27 cellular contexts compared by ENCODE assay signal in genomic region chr10:132468651-132469050, GRCh38.
DNase-seq lines count a peak whose midpoint lies in the region; ATAC-seq and TF ChIP-seq lines count a peak whose summit lies in the region.
"Had no signal": no experiment of that assay in that cellular context is flagged by ENCODE, and none has a peak within 500 bp of the region (broad histone marks: within the 10 kb centered on the region; RNA-seq: fewer than 3 reads in every experiment).

No MANE protein-coding gene starts in this region.

- no peaks in the 10 kb centered on the region for H3K36me3 Mint-ChIP-seq in natural killer cell treated with Interleukin-12 subunit alpha and Interleukin-12 subunit beta and Interleukin-15 and Interleukin-18, amount 100 ng/mL, for 72 hours
- no peaks in the 10 kb centered on the region for H3K36me3 Mint-ChIP-seq in natural killer cell
- H3K36me3 Mint-ChIP-seq: CD8-positive, alpha-beta T cell; stimulated activated memory B cell treated with anti-CD40 and anti-IgM and Interleukin-4, amounts not matched to agents 10 μg/mL and 1 μg/mL and 100 μg/mL, for 72 hours had no signal

- H3K36me3 ChIP-seq in ovary (no peaks in the 10 kb centered on the region), vagina (no peaks in the 10 kb centered on the region)
- H3K36me3 ChIP-seq: ascending aorta, cardiac muscle cell, SJCRH30 had no signal

- no peak overlapping the region for H3K27ac Mint-ChIP-seq in natural killer cell treated with Interleukin-12 subunit alpha and Interleukin-12 subunit beta and Interleukin-15 and Interleukin-18, amount 100 ng/mL, for 72 hours
- no peak overlapping the region for H3K27ac Mint-ChIP-seq in natural killer cell
- H3K27ac Mint-ChIP-seq: activated naive CD8-positive, alpha-beta T cell; activated T-helper 2 cell treated with anti-CD3 and anti-CD28 coated beads, Interferon-gamma antibody, Interleukin-2, Interleukin-4, amounts not matched to agents 10 μg/mL and 5 μg/mL and 100 μg/mL, durations not matched to agents 14 hours and 24 hours and 36 hours; CD8-positive, alpha-beta T cell; stimulated activated memory B cell treated with anti-CD40 and anti-IgM and Interleukin-4, amounts not matched to agents 10 μg/mL and 1 μg/mL and 100 μg/mL, for 72 hours had no signal

- H3K9me3 Mint-ChIP-seq in natural killer cell treated with Interleukin-12 subunit alpha and Interleukin-12 subunit beta and Interleukin-15 and Interleukin-18, amount 100 ng/mL, for 72 hours, result no peaks in the 10 kb centered on the region
- no peaks in the 10 kb centered on the region for H3K9me3 Mint-ChIP-seq in natural killer cell
- H3K9me3 Mint-ChIP-seq: activated T-helper 2 cell treated with anti-CD3 and anti-CD28 coated beads, Interferon-gamma antibody, Interleukin-2, Interleukin-4, amounts not matched to agents 10 μg/mL and 5 μg/mL and 100 μg/mL, durations not matched to agents 14 hours and 24 hours and 36 hours; CD8-positive, alpha-beta T cell had no signal

- no peaks in the 10 kb centered on the region for H3K27me3 ChIP-seq in ovary
- no peaks in the 10 kb centered on the region for H3K27me3 ChIP-seq in vagina
- H3K27me3 ChIP-seq: ascending aorta, cardiac muscle cell, foreskin keratinocyte, SJCRH30 had no signal

- H3K9me3 ChIP-seq in ovary, result no peaks in the 10 kb centered on the region
- no peaks in the 10 kb centered on the region for H3K9me3 ChIP-seq in vagina
- H3K9me3 ChIP-seq: SJCRH30 had no signal

- peak overlapping the region; percentile 46 to 55 for H3K27ac ChIP-seq in ovary
- peak overlapping the region; percentile 76 for H3K27ac ChIP-seq in vagina
- H3K27ac ChIP-seq: cardiac muscle cell, foreskin keratinocyte, SJCRH30, VCaP had no signal

- H3K4me3 ChIP-seq in ovary, result no peak overlapping the region
- H3K4me3 ChIP-seq in vagina, result no peak overlapping the region
- H3K4me3 ChIP-seq: A549, ascending aorta, cardiac muscle cell, SJCRH30 had no signal

- H3K4me3 Mint-ChIP-seq in natural killer cell treated with Interleukin-12 subunit alpha and Interleukin-12 subunit beta and Interleukin-15 and Interleukin-18, amount 100 ng/mL, for 72 hours, result no peak overlapping the region
- no peak overlapping the region for H3K4me3 Mint-ChIP-seq in natural killer cell
- H3K4me3 Mint-ChIP-seq: activated naive CD8-positive, alpha-beta T cell; CD8-positive, alpha-beta T cell; stimulated activated memory B cell treated with anti-CD40 and anti-IgM and Interleukin-4, amounts not matched to agents 10 μg/mL and 1 μg/mL and 100 μg/mL, for 72 hours had no signal

- intact Hi-C loops in natural killer cell (cut with micrococcal nuclease), result no loop called here
- intact Hi-C loops in left ventricle myocardium superior (cut with micrococcal nuclease), result loop anchor here (10.0 kb wide), 1 partner anchor 46 kb away; no protein-coding TSS in a partner anchor
- intact Hi-C loops in ovary (cut with DNase I), result loop anchor here in 1 of 4 donors (5.0 kb wide), 1 partner anchor 49 kb away; no protein-coding TSS in a partner anchor
- intact Hi-C loops in vagina (cut with DNase I), result loop anchor here (10.0 kb wide), 1 partner anchor 46 kb away; no protein-coding TSS in a partner anchor

- H3K4me1 Mint-ChIP-seq in natural killer cell treated with Interleukin-12 subunit alpha and Interleukin-12 subunit beta and Interleukin-15 and Interleukin-18, amount 100 ng/mL, for 72 hours (ENCODE audit: low read depth in 2 of 2), result no peaks in the 10 kb centered on the region
- no peaks in the 10 kb centered on the region for H3K4me1 Mint-ChIP-seq in natural killer cell

- H3K4me1 ChIP-seq in ovary (ENCODE audit: insufficient read depth) (peaks cover 29% of the 10 kb centered on the region), vagina (peaks cover 53% of the 10 kb centered on the region)
- H3K4me1 ChIP-seq: A549, foreskin keratinocyte, SJCRH30 had no signal

- no peak for TF ChIP-seq POLR2A in ovary (IDR thresholded peaks at IDR 0.05)
- TF ChIP-seq POLR2A in vagina (IDR thresholded peaks at IDR 0.05), result no peak

- peaks cover 6 to 15% of the 10 kb centered on the region in 2 donors for H3K27me3 Mint-ChIP-seq in natural killer cell treated with Interleukin-12 subunit alpha and Interleukin-12 subunit beta and Interleukin-15 and Interleukin-18, amount 100 ng/mL, for 72 hours
- peaks cover 6 to 8% of the 10 kb centered on the region in 2 donors for H3K27me3 Mint-ChIP-seq in natural killer cell (ENCODE audit: low read depth in 2 of 2)

- no peak for ATAC-seq in natural killer cell treated with Interleukin-12 subunit alpha and Interleukin-12 subunit beta and Interleukin-15 and Interleukin-18, amount 100 ng/mL, for 72 hours
- ATAC-seq in natural killer cell (no peak), left ventricle myocardium superior (no peak), GM21786 (IDR thresholded peaks at IDR 0.05; ENCODE audit: unreplicated experiment) (no peak)
- ATAC-seq: A549; CD8-positive, alpha-beta T cell; stimulated activated memory B cell treated with anti-CD40 and anti-IgM and Interleukin-4, amounts not matched to agents 10 μg/mL and 1 μg/mL and 100 μg/mL, for 72 hours had no signal

- TF ChIP-seq CTCF in natural killer cell (IDR thresholded peaks at IDR 0.05) (no peak), ovary (IDR thresholded peaks at IDR 0.05) (no peak), vagina (IDR thresholded peaks at IDR 0.05) (no peak)

- 61 to 73% (median 63%) methylated on average over 10 of the region's 10 CpGs for WGBS in ovary, 3 donors

- TF ChIP-seq EP300 in ovary (IDR thresholded peaks at IDR 0.05), result no peak

- peak; percentile 42 for DNase-seq in natural killer cell treated with Interleukin-12 subunit alpha and Interleukin-12 subunit beta and Interleukin-15 and Interleukin-18, amount 100 ng/mL, for 72 hours (ENCODE audit: low spot score)
- no peak for DNase-seq in natural killer cell
- DNase-seq in left ventricle myocardium superior, result peak; percentile 24
- peak in 1 of 5 donors; percentile 57 for DNase-seq in ovary
- no peak for DNase-seq in vagina (ENCODE audit: extremely low spot score in 2 of 2)
- no peak for DNase-seq in NCI-H748 (lab: John Stamatoyannopoulos, UW; ENCODE audit: unreplicated experiment)
- DNase-seq in globus pallidus (ENCODE audit: low spot score), result no peak
- DNase-seq: activated CD4-positive, alpha-beta T cell treated with anti-CD3 and anti-CD28 coated beads for 4 hours; activated T-cell treated with anti-CD3 and anti-CD28 coated beads for 4 hours; AML-193; CD8-positive, alpha-beta T cell; foreskin keratinocyte; hippocampal formation; IMR-90; NCI-H1048; NCI-H1694; NCI-H774; SJCRH30; T1000 had no signal

Comparison
In these comparisons a context has a peak if more than half of its experiments do, and no peak if none do; other contexts are left out.
1. DNase-seq: peak in natural killer cell treated with Interleukin-12 subunit alpha and Interleukin-12 subunit beta and Interleukin-15 and Interleukin-18, amount 100 ng/mL, for 72 hours (single experiment) and left ventricle myocardium superior (single experiment); none in natural killer cell (single experiment), vagina (0 of 2), NCI-H748 (single experiment) and globus pallidus (single experiment).